Comparison of ENCODE assay signal across 8 cellular contexts in genomic region chr17:31558748-31559646, GRCh38.
DNase-seq lines count a peak whose midpoint lies in the region; ATAC-seq and TF ChIP-seq lines count a peak whose summit lies in the region.

No MANE protein-coding gene starts in this region.

- peak overlapping the region; percentile 72 for H3K4me3 Mint-ChIP-seq in neural crest cell

- H3K4me1 ChIP-seq in RWPE2 (ENCODE audit: insufficient read depth, poor library complexity, severe bottlenecking), result peaks cover 10% of the 10 kb centered on the region
- peaks cover 6 to 52% (median 45%) of the 10 kb centered on the region in 5 donors for H3K4me1 ChIP-seq in subcutaneous abdominal adipose tissue (ENCODE audit: control insufficient read depth in 5 of 5, insufficient read depth in 5 of 5, low read length in 5 of 5)

- ATAC-seq in RWPE2 (ENCODE audit: low read depth), result peak; percentile 69

- H3K27me3 ChIP-seq in RWPE2 (ENCODE audit: insufficient read depth, poor library complexity, severe bottlenecking) (no peaks in the 10 kb centered on the region), subcutaneous abdominal adipose tissue (ENCODE audit: control insufficient read depth in 5 of 5, insufficient read depth in 4 of 5, low read length in 5 of 5) (no peaks in the 10 kb centered on the region)

- no peak overlapping the region for H3K27ac Mint-ChIP-seq in neural crest cell (ENCODE audit: unreplicated experiment)

- peaks cover 11% of the 10 kb centered on the region for H3K36me3 ChIP-seq in RWPE2 (ENCODE audit: low read depth)
- peaks cover 0 to 9% (median 0%) of the 10 kb centered on the region in 5 donors for H3K36me3 ChIP-seq in subcutaneous abdominal adipose tissue (ENCODE audit: control insufficient read depth in 5 of 5, insufficient read depth in 5 of 5, low read length in 5 of 5)

- H3K4me3 ChIP-seq in RWPE2 (ENCODE audit: severe bottlenecking), result peak overlapping the region; percentile 69
- H3K4me3 ChIP-seq in subcutaneous abdominal adipose tissue (ENCODE audit: low read depth in 1 of 5, low read length in 5 of 5), result peak overlapping the region; percentile 66 to 87 (median 77)

- in situ Hi-C loops in GM13977 (cut with MboI; ENCODE audit: low pct_unique_long_range_greater_than_20kb, low sequenced_read_pairs, unreplicated experiment), result no loop called here

- no peaks in the 10 kb centered on the region for H3K36me3 Mint-ChIP-seq in neural crest cell (ENCODE audit: low read depth)

- H3K9me3 ChIP-seq in RWPE2 (ENCODE audit: severe bottlenecking) (no peaks in the 10 kb centered on the region), subcutaneous abdominal adipose tissue (ENCODE audit: control insufficient read depth in 5 of 5, low read length in 5 of 5) (no peaks in the 10 kb centered on the region)

- DNase-seq in GM13977 (ENCODE audit: low spot score) (peak; percentile 91), HuH-7.5 (ENCODE audit: low spot score) (peak; percentile 87), RWPE2 (ENCODE audit: low spot score) (no peak), foreskin melanocyte (peak; percentile 72), neural crest cell (ENCODE audit: low read depth, low spot score) (peak; percentile 66)
- DNase-seq in activated naive CD4-positive, alpha-beta T cell treated with Interleukin-2 at 50 U/mL for 16 hours, result peak; percentile 61

- peak overlapping the region in 4 of 5 donors; percentile 83 to 96 (median 92) for H3K9ac ChIP-seq in subcutaneous abdominal adipose tissue (ENCODE audit: low read length in 5 of 5)

- TF ChIP-seq CTCF in 22Rv1 (IDR thresholded peaks at IDR 0.05) (peak; percentile 94), GM13977 (IDR thresholded peaks at IDR 0.05; ENCODE audit: extremely low read depth, insufficient read depth, missing control alignments) (peak; percentile 83), RWPE2 (IDR thresholded peaks at IDR 0.05; ENCODE audit: poor library complexity, severe bottlenecking) (peak; percentile 96), neural crest cell (conservative IDR thresholded peaks at IDR 0.05) (peak; percentile 78)

- H3K27ac ChIP-seq in 22Rv1, result peak overlapping the region; percentile 64
- peak overlapping the region; percentile 73 for H3K27ac ChIP-seq in RWPE2 (ENCODE audit: poor library complexity, severe bottlenecking)
- H3K27ac ChIP-seq in subcutaneous abdominal adipose tissue (ENCODE audit: low read depth, low read length), result peak overlapping the region; percentile 100

- no peaks in the 10 kb centered on the region for H3K9me3 Mint-ChIP-seq in neural crest cell

- H3K4me1 Mint-ChIP-seq in neural crest cell, result peaks cover 4% of the 10 kb centered on the region

- peaks cover 60% of the 10 kb centered on the region for H3K27me3 Mint-ChIP-seq in neural crest cell (ENCODE audit: low read depth)
